17 cellular contexts compared by ENCODE assay signal in genomic region chr1:156742801-156743200, GRCh38. TPM values are rescaled to one million over a fixed set of nuclear protein-coding genes. Genes with fewer than 3 reads are reported as not detected.
DNase-seq lines count a peak whose midpoint lies in the region; ATAC-seq, FAIRE-seq and TF ChIP-seq lines count a peak whose summit lies in the region.
"Had no signal": no experiment of that assay in that cellular context is flagged by ENCODE, and none has a peak within 500 bp of the region (broad histone marks: within the 10 kb centered on the region; RNA-seq: fewer than 3 reads in every experiment).

No MANE protein-coding gene starts in this region.

- intact Hi-C loops in MCF 10A (cut with micrococcal nuclease) (loop anchor here (10.0 kb wide), 1 partner anchor 238 kb away; the partner anchor contains the start of gene MEF2D), mammary epithelial cell (cut with micrococcal nuclease) (loop anchor here (10.0 kb wide), 1 partner anchor 238 kb away; the partner anchor contains the start of gene MEF2D), Panc1 (cut with micrococcal nuclease; ENCODE audit: unreplicated experiment) (no loop called here)

- H2BK5ac ChIP-seq in H1 (ENCODE audit: low read depth, low read length) = no peak overlapping the region

- in situ Hi-C loops in mammary epithelial cell (cut with MboI; ENCODE audit: low sequenced_read_pairs in 2 of 2) (no loop called here), Panc1 (cut with HindIII; ENCODE audit: low pct_unique_long_range_greater_than_20kb, low sequenced_read_pairs) (no loop called here)

- no peak overlapping the region for H4K8ac ChIP-seq in H1 (ENCODE audit: extremely low read depth, insufficient read depth, low read length)

- H2AK5ac ChIP-seq in H1 (ENCODE audit: low read depth, low read length) = no peak overlapping the region

- peaks cover 10% of the 10 kb centered on the region for H3K23me2 ChIP-seq in H1 (ENCODE audit: low read depth, low read length)

- no peak overlapping the region for H4K5ac ChIP-seq in H1 (ENCODE audit: insufficient read length, low read depth, low read length)

- no peak overlapping the region for H3K23ac ChIP-seq in H1 (ENCODE audit: insufficient read length)

- ATAC-seq in Panc1 = no peak
- no peak for ATAC-seq in stimulated activated memory B cell treated with anti-CD40 and anti-IgM and Interleukin-4, amounts not matched to agents 10 μg/mL and 1 μg/mL and 100 μg/mL, for 72 hours
- no peak for ATAC-seq in activated CD4-positive, CD25-positive, alpha-beta regulatory T cell treated with anti-CD3 and anti-CD28 coated beads, Interleukin-2, amount 50 U/mL, for 24 hours
- ATAC-seq: left lung, right cardiac atrium had no signal

- no peaks in the 10 kb centered on the region for H3K9me3 Mint-ChIP-seq in MCF 10A (ENCODE audit: unreplicated experiment)
- no peaks in the 10 kb centered on the region for H3K9me3 Mint-ChIP-seq in stimulated activated memory B cell treated with anti-CD40 and anti-IgM and Interleukin-4, amounts not matched to agents 10 μg/mL and 1 μg/mL and 100 μg/mL, for 72 hours

- H3K36me3 ChIP-seq in mammary epithelial cell (ENCODE audit: insufficient read depth, low read length) (peaks cover 10% of the 10 kb centered on the region), Panc1 (ENCODE audit: control insufficient read depth, insufficient read depth, low read length) (peaks cover 21% of the 10 kb centered on the region), H1 (ENCODE audit: control insufficient read depth in 2 of 4, insufficient read depth in 4 of 4, low read length in 3 of 4) (peaks cover 13 to 33% (median 14%) of the 10 kb centered on the region in 4 experiments; a peak in 6 of 8 replicates)

- H3K4me3 Mint-ChIP-seq in MCF 10A (ENCODE audit: unreplicated experiment) = no peak overlapping the region
- no peak overlapping the region for H3K4me3 Mint-ChIP-seq in stimulated activated memory B cell treated with anti-CD40 and anti-IgM and Interleukin-4, amounts not matched to agents 10 μg/mL and 1 μg/mL and 100 μg/mL, for 72 hours

- no peaks in the 10 kb centered on the region for H3K27me3 ChIP-seq in mammary epithelial cell (ENCODE audit: insufficient read depth, low read length)
- H3K27me3 ChIP-seq in Panc1 (ENCODE audit: control insufficient read depth, insufficient read depth, low read length) = no peaks in the 10 kb centered on the region
- no peaks in the 10 kb centered on the region for H3K27me3 ChIP-seq in H1 (replicated peaks in 1 of 4; ENCODE audit: control insufficient read depth in 3 of 4, extremely low read depth in 1 of 4, insufficient read depth in 3 of 4, low read length in 3 of 4)
- H3K27me3 ChIP-seq: brain microvascular endothelial cell, left lung, upper lobe of left lung had no signal

- DNase-seq in MCF 10A (ENCODE audit: unreplicated experiment) (no peak), mammary epithelial cell (no peak), Panc1 (ENCODE audit: low read depth, low spot score) (no peak), H1 (ENCODE audit: low read depth in 1 of 2, low spot score in 2 of 2) (no peak), GOT3 (lab: John Stamatoyannopoulos, UW) (no peak), coronary artery (ENCODE audit: low spot score) (no peak)
- DNase-seq: activated gamma-delta T cell treated with Interleukin-2 at 50 U/mL for 16 hours; brain microvascular endothelial cell; effector CD8-positive, alpha-beta T cell; left lung; NCI-H2107; stimulated activated CD4-positive, alpha-beta T cell treated with anti-CD3 and anti-CD28 coated beads, Interleukin-4, amount 100 ng/mL, for 24 hours; upper lobe of left lung had no signal

- FAIRE-seq in H1 (lab: Jason Lieb, UNC) = no peak
- FAIRE-seq: HTR-8/SVneo had no signal

- no peak overlapping the region for H3K18ac ChIP-seq in H1 (ENCODE audit: extremely low read depth, low read length)

- H3K4me3 ChIP-seq in mammary epithelial cell (replicated peaks in 1 of 3; ENCODE audit: insufficient read depth in 1 of 3, low read depth in 2 of 3, low read length in 3 of 3) (no peak overlapping the region), Panc1 (ENCODE audit: low read depth in 2 of 2, low read length in 2 of 2) (no peak overlapping the region), H1 (ENCODE audit: extremely low read depth in 1 of 4, insufficient read depth in 2 of 4, low read depth in 3 of 4, low read length in 4 of 4) (no peak overlapping the region), coronary artery (no peak overlapping the region)
- H3K4me3 ChIP-seq: left lung, upper lobe of left lung had no signal

- H3K4me1 ChIP-seq in mammary epithelial cell (ENCODE audit: insufficient read depth, low read length) (peaks cover 28% of the 10 kb centered on the region), Panc1 (ENCODE audit: control insufficient read depth, insufficient read depth, low read length) (peaks cover 49% of the 10 kb centered on the region), H1 (replicated peaks in 1 of 4; ENCODE audit: control insufficient read depth in 3 of 4, insufficient read depth in 4 of 4, low read length in 3 of 4) (peaks cover 11 to 24% (median 16%) of the 10 kb centered on the region in 4 experiments)

- H2BK20ac ChIP-seq in H1 (ENCODE audit: low read length) = no peak overlapping the region

- H3K36me3 Mint-ChIP-seq in MCF 10A (ENCODE audit: insufficient read depth, unreplicated experiment) = peaks cover 75% of the 10 kb centered on the region
- peaks cover 68% of the 10 kb centered on the region for H3K36me3 Mint-ChIP-seq in stimulated activated memory B cell treated with anti-CD40 and anti-IgM and Interleukin-4, amounts not matched to agents 10 μg/mL and 1 μg/mL and 100 μg/mL, for 72 hours

- no peaks in the 10 kb centered on the region for H3K9me3 ChIP-seq in mammary epithelial cell (replicated peaks; ENCODE audit: insufficient read depth, low read length)
- no peaks in the 10 kb centered on the region for H3K9me3 ChIP-seq in Panc1 (ENCODE audit: control insufficient read depth, insufficient read depth, low read depth, low read length)
- no peaks in the 10 kb centered on the region for H3K9me3 ChIP-seq in H1 (ENCODE audit: insufficient read depth in 2 of 2, low read depth in 1 of 2, low read length in 1 of 2)
- H3K9me3 ChIP-seq: left lung, upper lobe of left lung had no signal

- no peak overlapping the region for H3K56ac ChIP-seq in H1 (replicated peaks; ENCODE audit: insufficient read length, low read depth, low read length)

- TF ChIP-seq RAD21 in H1 (IDR thresholded peaks at IDR 0.05 in 1 of 2, conservative IDR thresholded peaks at IDR 0.05 in 1 of 2; ENCODE audit: low read depth in 2 of 2, low read length in 2 of 2) = no peak

- TF ChIP-seq POLR2A in H1 (IDR thresholded peaks at IDR 0.05; ENCODE audit: control extremely low read depth in 1 of 2, low read depth in 2 of 2, low read length in 2 of 2) = no peak

- H2BK15ac ChIP-seq in H1 (ENCODE audit: low read length) = no peak overlapping the region

- 63% methylated on average over 2 of the region's 4 CpGs for WGBS in mammary epithelial cell (ENCODE audit: low coverage, missing lambda C conversion rate)
- 87% methylated on average over 4 of the region's 4 CpGs; no CpG with 5 or more reads in 1 of the 2 experiments for WGBS in H1 (ENCODE audit: extremely low coverage in 1 of 2, insufficient coverage in 1 of 2, insufficient read length in 1 of 2, insufficient replicate concordance in 2 of 2, low coverage in 1 of 2, low lambda C conversion rate in 2 of 2, missing lambda C conversion rate in 1 of 2), 2 experiments

- TF ChIP-seq EP300 in H1 (IDR thresholded peaks at IDR 0.05; ENCODE audit: borderline replicate concordance in 1 of 2, low read depth in 2 of 2, low read length in 2 of 2) = no peak

- no peak overlapping the region for H2BK120ac ChIP-seq in H1 (replicated peaks; ENCODE audit: low read depth, low read length)

- dilution Hi-C loops in mammary epithelial cell (cut with HindIII; ENCODE audit: low sequenced_read_pairs) = no loop called here

- H3K27me3 Mint-ChIP-seq in MCF 10A (ENCODE audit: insufficient read depth, unreplicated experiment) = no peaks in the 10 kb centered on the region
- H3K27me3 Mint-ChIP-seq in stimulated activated memory B cell treated with anti-CD40 and anti-IgM and Interleukin-4, amounts not matched to agents 10 μg/mL and 1 μg/mL and 100 μg/mL, for 72 hours = no peaks in the 10 kb centered on the region

- CTCF ChIA-PET in MCF 10A (lab: Yijun Ruan, JAX) = interaction anchor here (0.7 to 10.3 kb wide), 6 partner anchors 13 to 143 kb away, joined by 3 to 136 read pairs (median 4); partner anchors contain the start of genes ISG20L2 and METTL25B
- CTCF ChIA-PET in mammary epithelial cell (lab: Charles Lee; ENCODE audit: low non-redundant PET) = no interaction called here
- CTCF ChIA-PET in Panc1 (lab: Charles Lee) = no interaction called here
- CTCF ChIA-PET in H1 (lab: Charles Lee; ENCODE audit: partially characterized antibody) = interaction anchor here (1.1 to 6.6 kb wide), 3 partner anchors 9 to 117 kb away, joined by 5 to 76 read pairs (median 9); partner anchors contain the start of genes HDGF, INSRR, ISG20L2 and METTL25B

- H3K9ac ChIP-seq in mammary epithelial cell (ENCODE audit: insufficient read depth, low read length) (no peak overlapping the region), H1 (replicated peaks in 1 of 4; ENCODE audit: extremely low read depth in 1 of 4, low read depth in 3 of 4, low read length in 3 of 4) (no peak overlapping the region)

- no peak for TF ChIP-seq CTCF in MCF 10A (IDR thresholded peaks at IDR 0.05; ENCODE audit: unreplicated experiment)
- no peak for TF ChIP-seq CTCF in mammary epithelial cell (conservative IDR thresholded peaks at IDR 0.05 in 1 of 2, IDR thresholded peaks at IDR 0.05 in 1 of 2; ENCODE audit: extremely low read depth in 1 of 2, insufficient read depth in 1 of 2, low read depth in 1 of 2, low read length in 2 of 2)
- TF ChIP-seq CTCF in Panc1 (IDR thresholded peaks at IDR 0.05) = no peak
- TF ChIP-seq CTCF in H1 (IDR thresholded peaks at IDR 0.05; ENCODE audit: control extremely low read depth in 1 of 3, insufficient read depth in 1 of 3, low read depth in 1 of 3, low read length in 3 of 3) = no peak
- TF ChIP-seq CTCF in coronary artery (IDR thresholded peaks at IDR 0.05) = no peak

- H3K4me1 Mint-ChIP-seq in MCF 10A (ENCODE audit: insufficient read depth, unreplicated experiment) = peaks cover 44% of the 10 kb centered on the region
- H3K4me1 Mint-ChIP-seq in stimulated activated memory B cell treated with anti-CD40 and anti-IgM and Interleukin-4, amounts not matched to agents 10 μg/mL and 1 μg/mL and 100 μg/mL, for 72 hours = peaks cover 68% of the 10 kb centered on the region

- no TSS peak for BruUV-seq in MCF 10A (replicated peaks; lab: Mats Ljungman, UMichigan)
- BruUV-seq in mammary epithelial cell (replicated peaks; lab: Mats Ljungman, UMichigan) = no TSS peak
- no TSS peak for BruUV-seq in Panc1 (replicated peaks; lab: Mats Ljungman, UMichigan)

- H4K91ac ChIP-seq in H1 (replicated peaks; ENCODE audit: insufficient read length, low read length) = no peak overlapping the region

- H3K14ac ChIP-seq in H1 (ENCODE audit: insufficient read length) = no peak overlapping the region

- H3K27ac Mint-ChIP-seq in MCF 10A (ENCODE audit: low read depth, unreplicated experiment) = peak overlapping the region; percentile 98
- H3K27ac Mint-ChIP-seq in stimulated activated memory B cell treated with anti-CD40 and anti-IgM and Interleukin-4, amounts not matched to agents 10 μg/mL and 1 μg/mL and 100 μg/mL, for 72 hours = peak overlapping the region; percentile 94

- H2BK12ac ChIP-seq in H1 (ENCODE audit: low read depth, low read length) = no peak overlapping the region

- H3K4ac ChIP-seq in H1 (replicated peaks; ENCODE audit: insufficient read length, low read depth, low read length) = no peak overlapping the region

- peaks cover 9% of the 10 kb centered on the region for H3K79me1 ChIP-seq in H1 (ENCODE audit: low read depth, low read length)

- H3K27ac ChIP-seq in mammary epithelial cell (ENCODE audit: insufficient read depth, low read depth, low read length) (no peak overlapping the region), Panc1 (ENCODE audit: low read length) (peak overlapping the region; percentile 93; the same call in 1 of the 2 replicates), H1 (ENCODE audit: low read depth, low read length) (no peak overlapping the region), coronary artery (no peak overlapping the region)
- H3K27ac ChIP-seq: brain microvascular endothelial cell had no signal

- H3K79me2 ChIP-seq in mammary epithelial cell (ENCODE audit: insufficient read depth, low read length) (peaks cover 78% of the 10 kb centered on the region), H1 (ENCODE audit: control insufficient read depth in 1 of 2, insufficient read depth in 2 of 2, low read length in 2 of 2) (peaks cover 8 to 32% of the 10 kb centered on the region in 2 experiments)

- H2AFZ ChIP-seq in mammary epithelial cell (ENCODE audit: low read depth, low read length) = no peak overlapping the region
- no peak overlapping the region for H2AFZ ChIP-seq in H1 (ENCODE audit: low read length)

- H4K20me1 ChIP-seq in mammary epithelial cell (ENCODE audit: insufficient read depth, low read length) (no peaks in the 10 kb centered on the region), H1 (replicated peaks in 1 of 2; ENCODE audit: control insufficient read depth in 1 of 2, insufficient read depth in 2 of 2, low read length in 2 of 2) (peaks cover 0 to 2% of the 10 kb centered on the region in 2 experiments)

- POLR2A ChIA-PET in MCF 10A (lab: Yijun Ruan, JAX) = interaction anchor here (0.6 to 10.4 kb wide), 4 partner anchors 9 to 206 kb away, joined by 4 to 375 read pairs (median 212); partner anchors contain the start of genes HDGF, ISG20L2, METTL25B and PRCC
- POLR2A ChIA-PET in Panc1 (lab: Charles Lee) = no interaction called here
- POLR2A ChIA-PET in H1 (lab: Charles Lee; ENCODE audit: partially characterized antibody) = interaction anchor here (0.8 to 10.7 kb wide), 6 partner anchors 9 to 53 kb away, joined by 4 to 214 read pairs (median 24); partner anchors contain the start of genes CRABP2, HDGF, ISG20L2 and METTL25B

- H3K4me2 ChIP-seq in mammary epithelial cell (ENCODE audit: insufficient read depth, low read depth, low read length) (no peak overlapping the region), H1 (ENCODE audit: insufficient read depth in 1 of 2, low read depth in 2 of 2, low read length in 2 of 2) (no peak overlapping the region)

RNA-seq across cellular contexts. Expression of gene MRPL24, which starts 1.9 kb away (rescaled TPM):
- total RNA-seq in MCF 10A (2022) (233 and 261 TPM in 2 replicates), mammary epithelial cell (10 to 100 TPM; 25.0 to 86.1 TPM), Panc1 (2021; ENCODE audit: unreplicated experiment) (80.4 TPM)
- polyA plus RNA-seq in mammary epithelial cell (121 TPM), H1 (2011; rRNA removed) (23.4 and 29.7 TPM in 2 replicates)
- polyA minus RNA-seq in mammary epithelial cell = 34.3 TPM
- 109 TPM for polyA plus RNA-seq in Panc1 (2012; ENCODE audit: insufficient read length)
- 34.4 and 35.2 TPM in 2 replicates for total RNA-seq in H1 (2021; fragmentation: NEBNext Ultra II Directional; extraction: Animal tissue kit (Norgen Biotek cat#: 25700))
- polyA plus RNA-seq in H1 (2011; cell fraction: cytosol; rRNA removed) = 37.5 TPM
- 38.2 TPM for polyA plus RNA-seq in H1 (2011; cell fraction: nucleus; rRNA removed)
- polyA plus RNA-seq in H1 (2012, experiment 1 of 2) = 35.6 to 51.4 TPM (median 46.6 TPM) in 4 replicates
- polyA plus RNA-seq in H1 (2012, experiment 2 of 2) = 48.1 TPM
- polyA plus RNA-seq in H1 (2013, experiment 1 of 2) = 51.5 TPM
- polyA plus RNA-seq in H1 (2013, experiment 2 of 2) = 51.0 TPM
- 19.8 and 22.1 TPM in 2 replicates for polyA minus RNA-seq in H1 (2011; rRNA and poly(A)+ RNA removed)
- polyA minus RNA-seq in H1 (2011; cell fraction: cytosol; rRNA and poly(A)+ RNA removed) = 12.4 TPM
- 11.6 TPM for polyA minus RNA-seq in H1 (2011; cell fraction: nucleus; rRNA and poly(A)+ RNA removed)

RNA-seq across cellular contexts. Expression of gene HDGF, which starts 8.7 kb away (rescaled TPM):
- total RNA-seq in MCF 10A (2022) = 679 and 707 TPM in 2 replicates
- total RNA-seq in mammary epithelial cell = 100 to 1,000 TPM; 122 to 332 TPM
- 159 TPM for polyA plus RNA-seq in mammary epithelial cell
- 309 TPM for polyA minus RNA-seq in mammary epithelial cell
- 325 TPM for total RNA-seq in Panc1 (2021; ENCODE audit: unreplicated experiment)
- 302 TPM for polyA plus RNA-seq in Panc1 (2012; ENCODE audit: insufficient read length)
- total RNA-seq in H1 (2021; fragmentation: NEBNext Ultra II Directional; extraction: Animal tissue kit (Norgen Biotek cat#: 25700)) = 391 and 395 TPM in 2 replicates
- 132 and 145 TPM in 2 replicates for polyA plus RNA-seq in H1 (2011; rRNA removed)
- 180 TPM for polyA plus RNA-seq in H1 (2011; cell fraction: cytosol; rRNA removed)
- 141 TPM for polyA plus RNA-seq in H1 (2011; cell fraction: nucleus; rRNA removed)
- polyA plus RNA-seq in H1 (2012, experiment 1 of 2) = 267 to 330 TPM (median 294 TPM) in 4 replicates
- polyA plus RNA-seq in H1 (2012, experiment 2 of 2) = 483 TPM
- polyA plus RNA-seq in H1 (2013, experiment 1 of 2) = 238 TPM
- 239 TPM for polyA plus RNA-seq in H1 (2013, experiment 2 of 2)
- polyA minus RNA-seq in H1 (2011; rRNA and poly(A)+ RNA removed) = 125 and 126 TPM in 2 replicates
- 107 TPM for polyA minus RNA-seq in H1 (2011; cell fraction: cytosol; rRNA and poly(A)+ RNA removed)
- polyA minus RNA-seq in H1 (2011; cell fraction: nucleus; rRNA and poly(A)+ RNA removed) = 57.3 TPM

RNA-seq across cellular contexts. Expression of gene ISG20L2, which starts 14.2 kb away (rescaled TPM):
- total RNA-seq in MCF 10A (2022) = 49.9 and 57.5 TPM in 2 replicates
- 10 to 100 TPM; 27.0 to 42.7 TPM for total RNA-seq in mammary epithelial cell
- polyA plus RNA-seq in mammary epithelial cell = 62.3 TPM
- polyA minus RNA-seq in mammary epithelial cell = 33.3 TPM
- total RNA-seq in Panc1 (2021; ENCODE audit: unreplicated experiment) = 40.6 TPM
- 26.9 TPM for polyA plus RNA-seq in Panc1 (2012; ENCODE audit: insufficient read length)
- total RNA-seq in H1 (2021; fragmentation: NEBNext Ultra II Directional; extraction: Animal tissue kit (Norgen Biotek cat#: 25700)) = 47.5 and 53.1 TPM in 2 replicates
- polyA plus RNA-seq in H1 (2011; rRNA removed) = 46.9 and 53.0 TPM in 2 replicates
- polyA plus RNA-seq in H1 (2011; cell fraction: cytosol; rRNA removed) = 41.8 TPM
- 29.0 TPM for polyA plus RNA-seq in H1 (2011; cell fraction: nucleus; rRNA removed)
- polyA plus RNA-seq in H1 (2012, experiment 1 of 2) = 35.0 to 48.9 TPM (median 43.5 TPM) in 4 replicates
- 48.4 TPM for polyA plus RNA-seq in H1 (2012, experiment 2 of 2)
- 50.4 TPM for polyA plus RNA-seq in H1 (2013, experiment 1 of 2)
- polyA plus RNA-seq in H1 (2013, experiment 2 of 2) = 50.3 TPM
- 69.4 and 87.6 TPM in 2 replicates for polyA minus RNA-seq in H1 (2011; rRNA and poly(A)+ RNA removed)
- polyA minus RNA-seq in H1 (2011; cell fraction: cytosol; rRNA and poly(A)+ RNA removed) = 15.5 TPM
- 40.7 TPM for polyA minus RNA-seq in H1 (2011; cell fraction: nucleus; rRNA and poly(A)+ RNA removed)

RNA-seq across cellular contexts. Expression of gene METTL25B, which starts 14.5 kb away (rescaled TPM):
- total RNA-seq in MCF 10A (2022) (46.0 and 68.9 TPM in 2 replicates), mammary epithelial cell (10 to 100 TPM in 1 of 2 donors, 1 to 10 TPM in 1; 9.3 to 24.3 TPM), Panc1 (2021; ENCODE audit: unreplicated experiment) (32.8 TPM)
- polyA plus RNA-seq in mammary epithelial cell (10.5 TPM), H1 (2011; rRNA removed) (30.1 and 43.1 TPM in 2 replicates)
- 19.3 TPM for polyA minus RNA-seq in mammary epithelial cell
- polyA plus RNA-seq in Panc1 (2012; ENCODE audit: insufficient read length) = 37.7 TPM
- total RNA-seq in H1 (2021; fragmentation: NEBNext Ultra II Directional; extraction: Animal tissue kit (Norgen Biotek cat#: 25700)) = 28.4 and 31.8 TPM in 2 replicates
- 38.2 TPM for polyA plus RNA-seq in H1 (2011; cell fraction: cytosol; rRNA removed)
- polyA plus RNA-seq in H1 (2011; cell fraction: nucleus; rRNA removed) = 75.5 TPM
- polyA plus RNA-seq in H1 (2012, experiment 1 of 2) = 30.1 to 33.3 TPM (median 31.2 TPM) in 4 replicates
- polyA plus RNA-seq in H1 (2012, experiment 2 of 2) = 29.8 TPM
- polyA plus RNA-seq in H1 (2013, experiment 1 of 2) = 39.5 TPM
- polyA plus RNA-seq in H1 (2013, experiment 2 of 2) = 35.7 TPM
- 21.0 and 21.3 TPM in 2 replicates for polyA minus RNA-seq in H1 (2011; rRNA and poly(A)+ RNA removed)
- 21.1 TPM for polyA minus RNA-seq in H1 (2011; cell fraction: cytosol; rRNA and poly(A)+ RNA removed)
- 19.6 TPM for polyA minus RNA-seq in H1 (2011; cell fraction: nucleus; rRNA and poly(A)+ RNA removed)

RNA-seq across cellular contexts. Expression of gene PRCC, which starts 24.5 kb away (rescaled TPM):
- total RNA-seq in MCF 10A (2022) = 112 and 131 TPM in 2 replicates
- total RNA-seq in mammary epithelial cell = 10 to 100 TPM; 22.2 to 69.7 TPM
- 102 TPM for polyA plus RNA-seq in mammary epithelial cell
- 169 TPM for polyA minus RNA-seq in mammary epithelial cell
- total RNA-seq in Panc1 (2021; ENCODE audit: unreplicated experiment) = 78.5 TPM
- 61.8 TPM for polyA plus RNA-seq in Panc1 (2012; ENCODE audit: insufficient read length)
- 102 and 115 TPM in 2 replicates for total RNA-seq in H1 (2021; fragmentation: NEBNext Ultra II Directional; extraction: Animal tissue kit (Norgen Biotek cat#: 25700))
- 84.1 and 95.2 TPM in 2 replicates for polyA plus RNA-seq in H1 (2011; rRNA removed)
- polyA plus RNA-seq in H1 (2011; cell fraction: cytosol; rRNA removed) = 79.7 TPM
- polyA plus RNA-seq in H1 (2011; cell fraction: nucleus; rRNA removed) = 89.8 TPM
- polyA plus RNA-seq in H1 (2012, experiment 1 of 2) = 83.1 to 103 TPM (median 99.5 TPM) in 4 replicates
- 104 TPM for polyA plus RNA-seq in H1 (2012, experiment 2 of 2)
- polyA plus RNA-seq in H1 (2013, experiment 1 of 2) = 120 TPM
- 116 TPM for polyA plus RNA-seq in H1 (2013, experiment 2 of 2)
- 89.1 and 141 TPM in 2 replicates for polyA minus RNA-seq in H1 (2011; rRNA and poly(A)+ RNA removed)
- 71.3 TPM for polyA minus RNA-seq in H1 (2011; cell fraction: cytosol; rRNA and poly(A)+ RNA removed)
- 54.9 TPM for polyA minus RNA-seq in H1 (2011; cell fraction: nucleus; rRNA and poly(A)+ RNA removed)

Comparison
In these comparisons a context has a peak if more than half of its experiments do, and no peak if none do; other contexts are left out.
1. CTCF ChIA-PET loops: an anchor here in MCF 10A (0.7 to 10.3 kb wide) and H1 (1.1 to 6.6 kb wide); none called in mammary epithelial cell and Panc1.